Comparison of ENCODE assay signal across 8 cellular contexts in the genomic region with DNA sequence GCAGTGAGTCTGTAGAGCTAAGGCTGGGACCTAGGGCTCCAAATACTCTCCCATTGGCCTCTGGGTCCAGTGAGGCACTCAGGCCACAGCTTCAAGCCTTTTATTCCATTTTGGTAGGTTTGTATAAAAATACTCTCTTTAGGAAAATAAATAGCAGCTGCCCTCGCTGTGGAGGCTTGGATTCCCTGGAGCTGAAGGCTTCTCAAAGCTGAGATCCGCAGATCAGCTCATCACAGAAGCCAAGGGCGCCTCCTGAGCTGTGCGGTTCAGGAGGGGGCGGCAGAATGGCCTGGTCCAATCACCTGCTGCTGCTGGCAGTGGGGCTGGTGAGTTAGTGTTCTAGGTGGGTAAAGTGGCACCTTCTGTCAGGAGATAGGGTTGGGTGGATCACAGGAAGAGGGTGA. TPM values are rescaled to one million over a fixed set of nuclear protein-coding genes. Genes with fewer than 3 reads are reported as not detected.
DNase-seq lines count a peak whose midpoint lies in the region; ATAC-seq and TF ChIP-seq lines count a peak whose summit lies in the region.
"Not testable (repeated sequence)": the region's sequence is repeated elsewhere in the genome, so short reads cannot be mapped to it uniquely, and the experiment has no call there.

No MANE protein-coding gene starts in this region.

- not testable (repeated sequence) for H3K9me3 Mint-ChIP-seq in GM23338

- H3K9me3 ChIP-seq in PC-3 (ENCODE audit: low read length); cardiac muscle cell (ENCODE audit: low read depth); muscle layer of colon (ENCODE audit: low read length); smooth muscle cell (replicated peaks; ENCODE audit: low read depth): not testable (repeated sequence)

- POLR2A ChIA-PET in PC-3 (lab: Charles Lee; ENCODE audit: unreplicated experiment): interaction anchor here (1.0 to 4.5 kb wide), 4 partner anchors 8 to 24 kb away, joined by 3 to 35 read pairs (median 22); a partner anchor contains a TSS

- H3K9ac ChIP-seq in PC-3 (ENCODE audit: low read length) (peak overlapping the region; percentile 48; the same call in 1 of the 2 replicates), muscle layer of colon (ENCODE audit: low read length) (peak overlapping the region; percentile 65)
- not testable (repeated sequence) for H3K9ac ChIP-seq in smooth muscle cell (ENCODE audit: low read depth)

- H4K20me1 ChIP-seq in GM23338 (replicated peaks; ENCODE audit: insufficient read depth) (peaks cover 12% of the 10 kb centered on the region), PC-3 (ENCODE audit: low read length) (peaks cover 40% of the 10 kb centered on the region), smooth muscle cell (ENCODE audit: low read depth) (peaks cover 55% of the 10 kb centered on the region)

- peaks cover 35% of the 10 kb centered on the region for H3K27me3 Mint-ChIP-seq in GM23338 (ENCODE audit: insufficient read depth, low read depth, poor library complexity)

- H3K9me2 ChIP-seq in GM23338 (ENCODE audit: insufficient read depth); PC-3 (replicated peaks; ENCODE audit: low read length): not testable (repeated sequence)

- H3K4me3 ChIP-seq in ACC112 (ENCODE audit: low read depth, low read length): peak overlapping the region; percentile 86
- peak overlapping the region; percentile 93 for H3K4me3 ChIP-seq in GM23338
- H3K4me3 ChIP-seq in PC-3 (ENCODE audit: low read length): peak overlapping the region; percentile 72
- peak overlapping the region; percentile 57 for H3K4me3 ChIP-seq in cardiac muscle cell
- peak overlapping the region; percentile 74 to 94 for H3K4me3 ChIP-seq in muscle layer of colon (ENCODE audit: low read depth in 1 of 2, low read length in 2 of 2)
- H3K4me3 ChIP-seq in smooth muscle cell: peak overlapping the region; percentile 67

- CTCF ChIA-PET in PC-3 (lab: Charles Lee): not testable (repeated sequence)

- H3F3A ChIP-seq in GM23338 (replicated peaks; ENCODE audit: low read depth): peaks cover 32% of the 10 kb centered on the region
- peaks cover 52% of the 10 kb centered on the region for H3F3A ChIP-seq in PC-3 (ENCODE audit: low read length, unreplicated experiment)
- peaks cover 16% of the 10 kb centered on the region for H3F3A ChIP-seq in smooth muscle cell (ENCODE audit: low read depth)

- not testable (repeated sequence) for H2AFZ ChIP-seq in ACC112 (ENCODE audit: low read length, unreplicated experiment); GM23338; PC-3 (ENCODE audit: low read length); smooth muscle cell (ENCODE audit: low read depth)

- not testable (repeated sequence) for H3K27me3 ChIP-seq in ACC112 (ENCODE audit: insufficient read depth, low read length); PC-3 (ENCODE audit: low read length); muscle layer of colon (ENCODE audit: control insufficient read depth in 1 of 2, insufficient read depth in 2 of 2, low read length in 2 of 2); smooth muscle cell (ENCODE audit: low read depth)
- peaks cover 25% of the 10 kb centered on the region for H3K27me3 ChIP-seq in GM23338 (ENCODE audit: insufficient read depth)
- H3K27me3 ChIP-seq in cardiac muscle cell: peaks cover 18% of the 10 kb centered on the region

- intact Hi-C loops in PC-3 (cut with micrococcal nuclease): not testable (repeated sequence)

- peak overlapping the region; percentile 81 for H3K4me3 Mint-ChIP-seq in GM23338

- BruUV-seq in PC-3 (replicated peaks; lab: Mats Ljungman, UMichigan): not testable (repeated sequence)

- H3K27ac Mint-ChIP-seq in GM23338: not testable (repeated sequence)

- peaks cover 12% of the 10 kb centered on the region for H3K36me3 Mint-ChIP-seq in GM23338 (ENCODE audit: low read depth)

- H3K27ac ChIP-seq in ACC112 (ENCODE audit: low read depth, low read length): peak overlapping the region; percentile 95
- H3K27ac ChIP-seq in GM23338 (ENCODE audit: low read depth); smooth muscle cell (ENCODE audit: low read depth): not testable (repeated sequence)
- H3K27ac ChIP-seq in PC-3 (ENCODE audit: low read length): peak overlapping the region; percentile 58
- H3K27ac ChIP-seq in caudate nucleus (ENCODE audit: low read depth, low read length): peak overlapping the region; percentile 97
- peak overlapping the region; percentile 76 for H3K27ac ChIP-seq in cardiac muscle cell
- H3K27ac ChIP-seq in muscle layer of colon (ENCODE audit: low read depth, low read length): peak overlapping the region; percentile 99

- not testable (repeated sequence) for ATAC-seq in GM23338
- ATAC-seq in PC-3: peak; percentile 0; the same call in 1 of the 2 replicates

- peaks cover 33% of the 10 kb centered on the region for H3K4me1 Mint-ChIP-seq in GM23338

- H3K4me2 ChIP-seq in GM23338 (peak overlapping the region; percentile 89), PC-3 (ENCODE audit: low read length) (peak overlapping the region; percentile 96), smooth muscle cell (peak overlapping the region; percentile 97)

- H3K79me2 ChIP-seq in ACC112 (ENCODE audit: control insufficient read depth, insufficient read depth, low read length, unreplicated experiment): peaks cover 39% of the 10 kb centered on the region
- not testable (repeated sequence) for H3K79me2 ChIP-seq in GM23338 (replicated peaks; ENCODE audit: insufficient read depth)
- H3K79me2 ChIP-seq in PC-3 (ENCODE audit: low read length): peaks cover 49% of the 10 kb centered on the region
- H3K79me2 ChIP-seq in smooth muscle cell (ENCODE audit: low read depth): peaks cover 53% of the 10 kb centered on the region

- TF ChIP-seq CTCF in GM23338 (conservative IDR thresholded peaks at IDR 0.05; ENCODE audit: low read depth in 2 of 2); PC-3 (conservative IDR thresholded peaks at IDR 0.05; ENCODE audit: low read depth, low read length); cardiac muscle cell (IDR thresholded peaks at IDR 0.05; ENCODE audit: low read depth, low read length); smooth muscle cell (IDR thresholded peaks at IDR 0.05; ENCODE audit: borderline replicate concordance, insufficient read depth, poor library complexity, severe bottlenecking): not testable (repeated sequence)

- H3K36me3 ChIP-seq in ACC112 (ENCODE audit: insufficient read depth, low read length) (peaks cover 26% of the 10 kb centered on the region; the same call in 1 of the 2 replicates), PC-3 (ENCODE audit: low read depth, low read length) (peaks cover 37% of the 10 kb centered on the region)
- not testable (repeated sequence) for H3K36me3 ChIP-seq in GM23338 (ENCODE audit: insufficient read depth); cardiac muscle cell; muscle layer of colon (ENCODE audit: insufficient read depth, low read length); smooth muscle cell (ENCODE audit: low read depth)

- not testable (repeated sequence) for DNase-seq in GM23338 (ENCODE audit: low spot score); PC-3; cardiac muscle cell (ENCODE audit: low read depth in 1 of 2, low spot score in 1 of 2); smooth muscle cell (lab: John Stamatoyannopoulos, UW; ENCODE audit: unreplicated experiment)
- DNase-seq in activated T-cell treated with anti-CD3 and anti-CD28 coated beads, Interleukin-2, amount 50 U/mL, for 1 hour: peak; percentile 49
- DNase-seq in caudate nucleus (lab: John Stamatoyannopoulos, UW): peak in 5 of 61 donors; percentile 10 to 38 (median 14)

- H3K4me1 ChIP-seq in ACC112 (ENCODE audit: control insufficient read depth, insufficient read depth, low read length, unreplicated experiment) (peaks cover 52% of the 10 kb centered on the region), GM23338 (ENCODE audit: insufficient read depth) (peaks cover 29% of the 10 kb centered on the region), PC-3 (ENCODE audit: insufficient read depth, low read length) (peaks cover 52% of the 10 kb centered on the region), cardiac muscle cell (ENCODE audit: low read depth) (peaks cover 23% of the 10 kb centered on the region), muscle layer of colon (ENCODE audit: insufficient read depth, low read length) (peaks cover 46% of the 10 kb centered on the region), smooth muscle cell (ENCODE audit: low read depth) (peaks cover 22% of the 10 kb centered on the region)

- 87% methylated on average over 5 of the region's 5 CpGs for WGBS in smooth muscle cell (ENCODE audit: low lambda C conversion rate)

RNA-seq across cellular contexts. Expression of a gene that starts 1.7 kb away (rescaled TPM):
- 57.3 and 66.3 TPM in 2 replicates for total RNA-seq in GM23338 (2014; rRNA removed; shearing (Covaris generic))
- polyA plus RNA-seq in GM23338 (2016; fragmentation: Nextera tagmentation; extraction: Ambion mirVana) (54.5 and 60.4 TPM in 2 replicates), cardiac muscle cell (83.4 and 96.5 TPM in 2 replicates), smooth muscle cell (55.7 and 80.4 TPM in 2 replicates)
- total RNA-seq in PC-3 (2014; rRNA removed) (207 and 280 TPM in 2 replicates), cardiac muscle cell (67.3 and 80.2 TPM in 2 replicates), smooth muscle cell (15.7 and 19.5 TPM in 2 replicates)

RNA-seq across cellular contexts. Expression of a gene that starts 3.9 kb away (rescaled TPM):
- total RNA-seq in GM23338 (2014; rRNA removed; shearing (Covaris generic)): 94.3 and 102 TPM in 2 replicates
- 79.0 and 84.4 TPM in 2 replicates for polyA plus RNA-seq in GM23338 (2016; fragmentation: Nextera tagmentation; extraction: Ambion mirVana)
- 221 TPM in 2 replicates for total RNA-seq in PC-3 (2014; rRNA removed)
- total RNA-seq in cardiac muscle cell: 140 and 220 TPM in 2 replicates
- 143 and 199 TPM in 2 replicates for polyA plus RNA-seq in cardiac muscle cell
- 109 and 118 TPM in 2 replicates for total RNA-seq in smooth muscle cell
- polyA plus RNA-seq in smooth muscle cell: 111 and 114 TPM in 2 replicates

RNA-seq across cellular contexts. Expression of a gene that starts 8.0 kb away (rescaled TPM):
- total RNA-seq in GM23338 (2014; rRNA removed; shearing (Covaris generic)): 10.1 and 14.6 TPM in 2 replicates
- polyA plus RNA-seq in GM23338 (2016; fragmentation: Nextera tagmentation; extraction: Ambion mirVana): 17.1 and 20.1 TPM in 2 replicates
- 656 and 851 TPM in 2 replicates for total RNA-seq in PC-3 (2014; rRNA removed)
- 0.21 TPM in 1 of 2 replicates, not detected in the other for total RNA-seq in cardiac muscle cell
- 0.60 TPM in 1 of 2 replicates, not detected in the other for polyA plus RNA-seq in cardiac muscle cell
- 12.5 and 15.8 TPM in 2 replicates for total RNA-seq in smooth muscle cell
- 26.1 and 49.8 TPM in 2 replicates for polyA plus RNA-seq in smooth muscle cell

RNA-seq across cellular contexts. Expression of a gene that starts 12.5 kb away (rescaled TPM):
- total RNA-seq in GM23338 (2014; rRNA removed; shearing (Covaris generic)): not detected in 2 replicates
- polyA plus RNA-seq in GM23338 (2016; fragmentation: Nextera tagmentation; extraction: Ambion mirVana) (0.17 TPM in 1 of 2 replicates, not detected in the other), cardiac muscle cell (0.60 TPM in 1 of 2 replicates, not detected in the other), smooth muscle cell (0.52 TPM in 1 of 2 replicates, not detected in the other)
- total RNA-seq in PC-3 (2014; rRNA removed) (0.11 TPM in 1 of 2 replicates, not detected in the other), cardiac muscle cell (not detected in 2 replicates), smooth muscle cell (not detected in 2 replicates)

RNA-seq across cellular contexts. Expression of a gene that starts 19.5 kb away (rescaled TPM):
- 4.5 and 9.4 TPM in 2 replicates for total RNA-seq in GM23338 (2014; rRNA removed; shearing (Covaris generic))
- polyA plus RNA-seq in GM23338 (2016; fragmentation: Nextera tagmentation; extraction: Ambion mirVana) (7.4 and 8.0 TPM in 2 replicates), cardiac muscle cell (216 and 267 TPM in 2 replicates), smooth muscle cell (328 and 362 TPM in 2 replicates)
- total RNA-seq in PC-3 (2014; rRNA removed) (2.6 and 4.5 TPM in 2 replicates), cardiac muscle cell (138 and 161 TPM in 2 replicates), smooth muscle cell (99.7 and 103 TPM in 2 replicates)

Comparison
In these comparisons a context has a peak if more than half of its experiments do, and no peak if none do; other contexts are left out.
1. RNA of a gene that starts 8.0 kb away (total RNA-seq): 656 to 851 TPM in PC-3; 12.5 to 15.8 TPM in smooth muscle cell, 10.1 to 14.6 TPM in GM23338 and 0.21 TPM in cardiac muscle cell; every median in the first group is over 10 times any median in the second.
2. Peak in every context shown above with its lines, with median percentiles within 50 percentile points of each other: H3K4me3 ChIP-seq and H3K4me2 ChIP-seq.